3 cellular contexts compared by ENCODE assay signal in genomic region chr1:208844158-208844557, GRCh38.
"Had no signal": no experiment of that assay in that cellular context is flagged by ENCODE, and none has a peak within 500 bp of the region (broad histone marks: within the 10 kb centered on the region; RNA-seq: fewer than 3 reads in every experiment).

No MANE protein-coding gene starts in this region.

- H3K4me3 ChIP-seq: GM12878 had no signal

- DNase-seq: GDM1, GF-D8 had no signal

- ATAC-seq: GM12878 had no signal
